ENCODE assay signal across 9 cellular contexts in the genomic region with DNA sequence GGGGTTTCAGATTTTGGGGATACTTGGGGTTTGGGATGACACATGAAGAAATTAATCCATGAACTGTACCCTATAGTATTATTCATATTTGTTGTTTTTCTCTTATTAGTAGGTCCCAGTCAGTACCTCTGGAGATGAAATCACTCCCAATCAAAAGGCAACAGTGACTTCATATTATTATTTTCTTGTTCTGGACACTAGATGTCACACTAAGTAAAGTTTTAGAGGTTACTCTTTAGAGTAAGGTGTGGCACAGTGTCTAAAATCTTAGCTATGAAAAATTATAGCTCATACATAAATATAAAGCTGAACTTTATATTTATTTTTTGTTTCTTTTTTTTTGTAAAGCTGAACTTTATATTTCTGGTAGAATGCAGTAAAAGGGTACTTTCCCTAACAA. TPM values are rescaled to one million over a fixed set of nuclear protein-coding genes. Genes with fewer than 3 reads are reported as not detected.
A peak's percentile ranks its signal among the peaks of the same experiment; 100 is the strongest.
DNase-seq lines count a peak whose midpoint lies in the region; ATAC-seq and TF ChIP-seq lines count a peak whose summit lies in the region.
"Had no signal": no experiment of that assay in that cellular context is flagged by ENCODE, and none has a peak within 500 bp of the region (broad histone marks: within the 10 kb centered on the region; RNA-seq: fewer than 3 reads in every experiment).

No MANE protein-coding gene starts in this region.

- H3K79me2 ChIP-seq in MM.1S (ENCODE audit: low read length): no peaks in the 10 kb centered on the region

- H3K36me3 ChIP-seq in MM.1S (replicated peaks; ENCODE audit: insufficient read depth, low read length): no peaks in the 10 kb centered on the region

- DNase-seq in NCI-H510A treated with DMSO at 0.1 percent for 48 hours (lab: John Stamatoyannopoulos, UW) (peak; percentile 72), NCI-H510A (lab: John Stamatoyannopoulos, UW) (no peak), MM.1S (peak; percentile 63), WTC11 (ENCODE audit: low spot score) (no peak), immature natural killer cell (peak; percentile 22 to 37 (median 34)), COLO668 (lab: John Stamatoyannopoulos, UW; ENCODE audit: unreplicated experiment) (no peak)
- DNase-seq in activated effector memory CD4-positive, alpha-beta T cell treated with anti-CD3 and anti-CD28 coated beads, Interleukin-2, amount 50 U/mL, for 16 hours: no peak

- ATAC-seq in WTC11 (0 out of 2 replicates have a peak, but pooled peaks have one; percentile 36), HG02981 (IDR thresholded peaks at IDR 0.05; ENCODE audit: unreplicated experiment) (no peak)

- CTCF ChIA-PET in WTC11 (lab: Charles Lee): interaction anchor here (0.8 to 2.9 kb wide), 2 partner anchors 141 to 232 kb away, joined by 3 to 33 read pairs; no protein-coding TSS in a partner anchor

- H3F3A ChIP-seq in MM.1S (ENCODE audit: insufficient read depth, low read length): no peaks in the 10 kb centered on the region

- no peaks in the 10 kb centered on the region for H3K9me3 ChIP-seq in MM.1S (replicated peaks; ENCODE audit: insufficient read depth, low read length)

- H3K27ac ChIP-seq in MM.1S (ENCODE audit: low read length): no peak overlapping the region

- no peaks in the 10 kb centered on the region for H3K27me3 Mint-ChIP-seq in WTC11 (ENCODE audit: low read depth)
- peaks cover 0 to 6% (median 3%) of the 10 kb centered on the region in 3 donors for H3K27me3 Mint-ChIP-seq in immature natural killer cell (ENCODE audit: low read depth in 3 of 3)

- H3K27ac Mint-ChIP-seq in WTC11: no peak overlapping the region
- H3K27ac Mint-ChIP-seq in immature natural killer cell: no peak overlapping the region
- H3K27ac Mint-ChIP-seq: natural killer cell treated with Interleukin-12 subunit alpha and Interleukin-12 subunit beta and Interleukin-15 and Interleukin-18, amount 100 ng/mL, for 72 hours had no signal

- H3K4me2 ChIP-seq in MM.1S (ENCODE audit: low read depth, low read length): no peak overlapping the region

- peaks cover 6% of the 10 kb centered on the region for H3K4me1 Mint-ChIP-seq in WTC11
- no peaks in the 10 kb centered on the region for H3K4me1 Mint-ChIP-seq in immature natural killer cell

- H2AFZ ChIP-seq in MM.1S (ENCODE audit: low read length): no peak overlapping the region

- H3K4me3 Mint-ChIP-seq in WTC11 (no peak overlapping the region), immature natural killer cell (no peak overlapping the region)
- H3K4me3 Mint-ChIP-seq: natural killer cell treated with Interleukin-12 subunit alpha and Interleukin-12 subunit beta and Interleukin-15 and Interleukin-18, amount 100 ng/mL, for 72 hours had no signal

- no peaks in the 10 kb centered on the region for H3K4me1 ChIP-seq in MM.1S (ENCODE audit: low read length)

- TF ChIP-seq CTCF in MM.1S (IDR thresholded peaks at IDR 0.05; ENCODE audit: low read length): peak; percentile 39
- TF ChIP-seq CTCF in WTC11 (IDR thresholded peaks at IDR 0.05): no peak

- no peaks in the 10 kb centered on the region for H3K9me2 ChIP-seq in MM.1S (replicated peaks; ENCODE audit: insufficient read depth, low read length)

- H3K4me3 ChIP-seq in MM.1S (ENCODE audit: low read length): no peak overlapping the region

- no peaks in the 10 kb centered on the region for H3K9me3 Mint-ChIP-seq in WTC11
- no peaks in the 10 kb centered on the region for H3K9me3 Mint-ChIP-seq in immature natural killer cell
- H3K9me3 Mint-ChIP-seq: natural killer cell treated with Interleukin-12 subunit alpha and Interleukin-12 subunit beta and Interleukin-15 and Interleukin-18, amount 100 ng/mL, for 72 hours had no signal

- no peaks in the 10 kb centered on the region for H4K20me1 ChIP-seq in MM.1S (ENCODE audit: insufficient read depth, low read length)

- POLR2A ChIA-PET in WTC11 (lab: Charles Lee): no interaction called here

- H3K27me3 ChIP-seq in MM.1S (replicated peaks; ENCODE audit: insufficient read depth, low read length): no peaks in the 10 kb centered on the region

- H3K9ac ChIP-seq in MM.1S (ENCODE audit: low read length): no peak overlapping the region

- H3K36me3 Mint-ChIP-seq in WTC11 (peaks cover 5% of the 10 kb centered on the region; the same call in 1 of the 2 replicates), immature natural killer cell (no peaks in the 10 kb centered on the region)
- H3K36me3 Mint-ChIP-seq: natural killer cell treated with Interleukin-12 subunit alpha and Interleukin-12 subunit beta and Interleukin-15 and Interleukin-18, amount 100 ng/mL, for 72 hours had no signal

TF ChIP-seq in WTC11, 78 proteins besides CTCF, POLR2A, EP300 and RAD21:
- no peak for TF ChIP-seq ZNF423 (CRISPR knock-in tag; IDR thresholded peaks at IDR 0.05)
- TF ChIP-seq TEAD4 (CRISPR knock-in tag; IDR thresholded peaks at IDR 0.05): no peak
- TF ChIP-seq JAZF1 (CRISPR knock-in tag; IDR thresholded peaks at IDR 0.05): no peak
- TF ChIP-seq, protein P1, sequence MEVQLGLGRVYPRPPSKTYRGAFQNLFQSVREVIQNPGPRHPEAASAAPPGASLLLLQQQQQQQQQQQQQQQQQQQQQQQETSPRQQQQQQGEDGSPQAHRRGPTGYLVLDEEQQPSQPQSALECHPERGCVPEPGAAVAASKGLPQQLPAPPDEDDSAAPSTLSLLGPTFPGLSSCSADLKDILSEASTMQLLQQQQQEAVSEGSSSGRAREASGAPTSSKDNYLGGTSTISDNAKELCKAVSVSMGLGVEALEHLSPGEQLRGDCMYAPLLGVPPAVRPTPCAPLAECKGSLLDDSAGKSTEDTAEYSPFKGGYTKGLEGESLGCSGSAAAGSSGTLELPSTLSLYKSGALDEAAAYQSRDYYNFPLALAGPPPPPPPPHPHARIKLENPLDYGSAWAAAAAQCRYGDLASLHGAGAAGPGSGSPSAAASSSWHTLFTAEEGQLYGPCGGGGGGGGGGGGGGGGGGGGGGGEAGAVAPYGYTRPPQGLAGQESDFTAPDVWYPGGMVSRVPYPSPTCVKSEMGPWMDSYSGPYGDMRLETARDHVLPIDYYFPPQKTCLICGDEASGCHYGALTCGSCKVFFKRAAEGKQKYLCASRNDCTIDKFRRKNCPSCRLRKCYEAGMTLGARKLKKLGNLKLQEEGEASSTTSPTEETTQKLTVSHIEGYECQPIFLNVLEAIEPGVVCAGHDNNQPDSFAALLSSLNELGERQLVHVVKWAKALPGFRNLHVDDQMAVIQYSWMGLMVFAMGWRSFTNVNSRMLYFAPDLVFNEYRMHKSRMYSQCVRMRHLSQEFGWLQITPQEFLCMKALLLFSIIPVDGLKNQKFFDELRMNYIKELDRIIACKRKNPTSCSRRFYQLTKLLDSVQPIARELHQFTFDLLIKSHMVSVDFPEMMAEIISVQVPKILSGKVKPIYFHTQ (CRISPR knock-in tag; IDR thresholded peaks at IDR 0.05): no peak
- no peak for TF ChIP-seq PRRX2 (CRISPR knock-in tag; IDR thresholded peaks at IDR 0.05)
- TF ChIP-seq, protein P2, sequence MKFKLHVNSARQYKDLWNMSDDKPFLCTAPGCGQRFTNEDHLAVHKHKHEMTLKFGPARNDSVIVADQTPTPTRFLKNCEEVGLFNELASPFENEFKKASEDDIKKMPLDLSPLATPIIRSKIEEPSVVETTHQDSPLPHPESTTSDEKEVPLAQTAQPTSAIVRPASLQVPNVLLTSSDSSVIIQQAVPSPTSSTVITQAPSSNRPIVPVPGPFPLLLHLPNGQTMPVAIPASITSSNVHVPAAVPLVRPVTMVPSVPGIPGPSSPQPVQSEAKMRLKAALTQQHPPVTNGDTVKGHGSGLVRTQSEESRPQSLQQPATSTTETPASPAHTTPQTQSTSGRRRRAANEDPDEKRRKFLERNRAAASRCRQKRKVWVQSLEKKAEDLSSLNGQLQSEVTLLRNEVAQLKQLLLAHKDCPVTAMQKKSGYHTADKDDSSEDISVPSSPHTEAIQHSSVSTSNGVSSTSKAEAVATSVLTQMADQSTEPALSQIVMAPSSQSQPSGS (CRISPR knock-in tag; IDR thresholded peaks at IDR 0.05; ENCODE audit: borderline replicate concordance, low read depth): no peak
- TF ChIP-seq, protein P3, sequence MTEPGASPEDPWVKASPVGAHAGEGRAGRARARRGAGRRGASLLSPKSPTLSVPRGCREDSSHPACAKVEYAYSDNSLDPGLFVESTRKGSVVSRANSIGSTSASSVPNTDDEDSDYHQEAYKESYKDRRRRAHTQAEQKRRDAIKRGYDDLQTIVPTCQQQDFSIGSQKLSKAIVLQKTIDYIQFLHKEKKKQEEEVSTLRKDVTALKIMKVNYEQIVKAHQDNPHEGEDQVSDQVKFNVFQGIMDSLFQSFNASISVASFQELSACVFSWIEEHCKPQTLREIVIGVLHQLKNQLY (CRISPR knock-in tag; IDR thresholded peaks at IDR 0.05): no peak
- TF ChIP-seq SOX15 (CRISPR knock-in tag; IDR thresholded peaks at IDR 0.05): no peak
- TF ChIP-seq, protein P4, sequence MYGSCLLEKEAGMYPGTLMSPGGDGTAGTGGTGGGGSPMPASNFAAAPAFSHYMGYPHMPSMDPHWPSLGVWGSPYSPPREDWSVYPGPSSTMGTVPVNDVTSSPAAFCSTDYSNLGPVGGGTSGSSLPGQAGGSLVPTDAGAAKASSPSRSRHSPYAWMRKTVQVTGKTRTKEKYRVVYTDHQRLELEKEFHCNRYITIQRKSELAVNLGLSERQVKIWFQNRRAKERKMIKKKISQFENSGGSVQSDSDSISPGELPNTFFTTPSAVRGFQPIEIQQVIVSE (CRISPR knock-in tag; IDR thresholded peaks at IDR 0.05; ENCODE audit: borderline replicate concordance): no peak
- TF ChIP-seq, protein P5, sequence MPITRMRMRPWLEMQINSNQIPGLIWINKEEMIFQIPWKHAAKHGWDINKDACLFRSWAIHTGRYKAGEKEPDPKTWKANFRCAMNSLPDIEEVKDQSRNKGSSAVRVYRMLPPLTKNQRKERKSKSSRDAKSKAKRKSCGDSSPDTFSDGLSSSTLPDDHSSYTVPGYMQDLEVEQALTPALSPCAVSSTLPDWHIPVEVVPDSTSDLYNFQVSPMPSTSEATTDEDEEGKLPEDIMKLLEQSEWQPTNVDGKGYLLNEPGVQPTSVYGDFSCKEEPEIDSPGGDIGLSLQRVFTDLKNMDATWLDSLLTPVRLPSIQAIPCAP (CRISPR knock-in tag; IDR thresholded peaks at IDR 0.05): no peak
- no peak for TF ChIP-seq TP53 (CRISPR knock-in tag; IDR thresholded peaks at IDR 0.05)
- TF ChIP-seq MYBL2 (CRISPR knock-in tag; IDR thresholded peaks at IDR 0.05): no peak

RNA-seq across cellular contexts. Expression of a gene that starts 35.1 kb away (rescaled TPM):
- 13.8 to 17.6 TPM (median 15.7 TPM) in 3 replicates for total RNA-seq in WTC11 (2021)
- not detected for polyA plus RNA-seq in immature natural killer cell

RNA-seq across cellular contexts. Expression of a gene that starts 46.1 kb away (rescaled TPM):
- 0.11 to 0.25 TPM (median 0.11 TPM) in 3 replicates for total RNA-seq in WTC11 (2021)
- polyA plus RNA-seq in immature natural killer cell: 1 to 10 TPM; 1.9 to 4.8 (median 3.9) TPM

Comparison
In these comparisons a context has a peak if more than half of its experiments do, and no peak if none do; other contexts are left out.
1. DNase-seq: peak in NCI-H510A treated with DMSO at 0.1 percent for 48 hours (single experiment), MM.1S (single experiment) and immature natural killer cell (3 of 3); none in NCI-H510A (single experiment), WTC11 (single experiment), activated effector memory CD4-positive, alpha-beta T cell treated with anti-CD3 and anti-CD28 coated beads, Interleukin-2, amount 50 U/mL, for 16 hours (single experiment) and COLO668 (single experiment).